9 cellular contexts compared by ENCODE assay signal in the genomic region with DNA sequence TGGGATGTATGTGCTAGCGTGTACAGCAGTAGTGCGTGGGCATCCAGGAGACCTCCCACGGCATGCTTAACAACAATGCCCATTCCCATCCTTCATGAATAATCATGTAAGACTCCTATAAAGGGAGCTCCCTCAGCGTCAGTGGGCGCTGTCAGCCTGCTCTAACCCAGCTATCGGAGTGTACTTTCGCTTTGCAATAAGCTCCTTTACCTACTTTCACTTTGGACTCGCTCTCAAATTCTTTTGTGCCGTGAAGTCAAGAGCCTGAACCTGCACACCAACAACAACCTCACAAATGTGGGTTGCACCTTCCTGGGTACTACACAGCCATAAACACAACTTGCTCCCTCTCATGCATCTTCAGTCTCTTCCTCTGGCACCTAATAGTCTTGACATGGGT.
DNase-seq lines count a peak whose midpoint lies in the region; ATAC-seq and TF ChIP-seq lines count a peak whose summit lies in the region.
"Had no signal": no experiment of that assay in that cellular context is flagged by ENCODE, and none has a peak within 500 bp of the region (broad histone marks: within the 10 kb centered on the region; RNA-seq: fewer than 3 reads in every experiment).

No MANE protein-coding gene starts in this region.

- peaks cover 13% of the 10 kb centered on the region for H3K4me1 Mint-ChIP-seq in activated T-cell treated with anti-CD3 and anti-CD28 coated beads, Interleukin-2, amount 50 U/mL, for 4 hours (ENCODE audit: low read depth)
- peaks cover 2% of the 10 kb centered on the region for H3K4me1 Mint-ChIP-seq in neural progenitor cell

- peaks cover 6% of the 10 kb centered on the region; the same call in 1 of the 2 replicates for H3K27me3 ChIP-seq in OCI-LY1 (ENCODE audit: insufficient read depth, low read length)
- H3K27me3 ChIP-seq in neural progenitor cell = no peaks in the 10 kb centered on the region
- no peaks in the 10 kb centered on the region for H3K27me3 ChIP-seq in sigmoid colon
- H3K27me3 ChIP-seq: ovary had no signal

- H3K9me3 ChIP-seq in OCI-LY1 (ENCODE audit: low read length) = no peaks in the 10 kb centered on the region
- H3K9me3 ChIP-seq in neural progenitor cell (ENCODE audit: low read depth) = no peaks in the 10 kb centered on the region
- no peaks in the 10 kb centered on the region for H3K9me3 ChIP-seq in sigmoid colon
- H3K9me3 ChIP-seq: ovary had no signal

- DNase-seq in ELR (ENCODE audit: low read depth) (peak; percentile 10), neural progenitor cell (ENCODE audit: low spot score) (no peak), sigmoid colon (no peak), NCI-H1092 treated with DMSO at 0.1 percent for 48 hours (lab: John Stamatoyannopoulos, UW) (no peak)
- peak; percentile 11 for DNase-seq in activated T-cell treated with anti-CD3 and anti-CD28 coated beads, Interleukin-2, amount 50 U/mL, for 4 hours
- DNase-seq: ovary had no signal

- H3K4me2 ChIP-seq in OCI-LY1 (ENCODE audit: low read length) (peak overlapping the region; percentile 43; the same call in 1 of the 2 replicates), neural progenitor cell (no peak overlapping the region)

- H3K79me2 ChIP-seq in OCI-LY1 (ENCODE audit: insufficient read depth, low read length) (no peaks in the 10 kb centered on the region), neural progenitor cell (ENCODE audit: low read depth) (no peaks in the 10 kb centered on the region)

- H3K36me3 ChIP-seq in OCI-LY1 (ENCODE audit: insufficient read depth, low read length) (no peaks in the 10 kb centered on the region), neural progenitor cell (no peaks in the 10 kb centered on the region), sigmoid colon (no peaks in the 10 kb centered on the region)
- H3K36me3 ChIP-seq: ovary had no signal

- H3F3A ChIP-seq in OCI-LY1 (ENCODE audit: insufficient read depth, low read length) (no peaks in the 10 kb centered on the region), neural progenitor cell (ENCODE audit: low read depth) (no peaks in the 10 kb centered on the region)

- intact Hi-C loops in sigmoid colon (cut with DNase I) = no loop called here

- H3K9ac ChIP-seq in OCI-LY1 (ENCODE audit: low read length) (no peak overlapping the region), neural progenitor cell (no peak overlapping the region)

- H4K20me1 ChIP-seq in OCI-LY1 (ENCODE audit: insufficient read depth, low read length) (no peaks in the 10 kb centered on the region), neural progenitor cell (ENCODE audit: low read depth) (no peaks in the 10 kb centered on the region)

- no peaks in the 10 kb centered on the region for H3K36me3 Mint-ChIP-seq in activated T-cell treated with anti-CD3 and anti-CD28 coated beads, Interleukin-2, amount 50 U/mL, for 4 hours (ENCODE audit: insufficient read depth)
- no peaks in the 10 kb centered on the region for H3K36me3 Mint-ChIP-seq in neural progenitor cell

- H3K27ac ChIP-seq in OCI-LY1 (ENCODE audit: low read depth, low read length, poor library complexity, severe bottlenecking) = no peak overlapping the region
- H3K27ac ChIP-seq in neural progenitor cell = no peak overlapping the region
- no peak overlapping the region for H3K27ac ChIP-seq in sigmoid colon
- H3K27ac ChIP-seq: ovary had no signal

- TF ChIP-seq CTCF in OCI-LY1 (IDR thresholded peaks at IDR 0.05; ENCODE audit: low read length) = no peak
- no peak for TF ChIP-seq CTCF in neural progenitor cell (IDR thresholded peaks at IDR 0.05)
- no peak for TF ChIP-seq CTCF in sigmoid colon (IDR thresholded peaks at IDR 0.05)

- no peaks in the 10 kb centered on the region for H3K27me3 Mint-ChIP-seq in activated T-cell treated with anti-CD3 and anti-CD28 coated beads, Interleukin-2, amount 50 U/mL, for 4 hours (ENCODE audit: low read depth)
- peaks cover 6% of the 10 kb centered on the region for H3K27me3 Mint-ChIP-seq in neural progenitor cell (ENCODE audit: insufficient read depth, low read depth)

- H3K9me2 ChIP-seq in OCI-LY1 (ENCODE audit: low read depth, low read length) = no peaks in the 10 kb centered on the region

- H3K9me3 Mint-ChIP-seq in activated T-cell treated with anti-CD3 and anti-CD28 coated beads, Interleukin-2, amount 50 U/mL, for 4 hours = no peaks in the 10 kb centered on the region
- no peaks in the 10 kb centered on the region for H3K9me3 Mint-ChIP-seq in neural progenitor cell

- no peak overlapping the region for H2AFZ ChIP-seq in OCI-LY1 (ENCODE audit: low read length)
- H2AFZ ChIP-seq in neural progenitor cell (replicated peaks) = no peak overlapping the region

- peak; percentile 70 to 73 for ATAC-seq in activated T-cell treated with anti-CD3 and anti-CD28 coated beads, Interleukin-2, amount 50 U/mL, for 4 hours
- ATAC-seq in GM21786 (IDR thresholded peaks at IDR 0.05; ENCODE audit: unreplicated experiment) = no peak
- ATAC-seq: Right ventricle myocardium inferior had no signal

- TF ChIP-seq POLR2A in sigmoid colon (IDR thresholded peaks at IDR 0.05) = no peak

- H3K4me3 Mint-ChIP-seq in activated T-cell treated with anti-CD3 and anti-CD28 coated beads, Interleukin-2, amount 50 U/mL, for 4 hours = peak overlapping the region; percentile 78
- no peak overlapping the region for H3K4me3 Mint-ChIP-seq in neural progenitor cell

- H3K4me1 ChIP-seq in OCI-LY1 (ENCODE audit: insufficient read depth, low read length, severe bottlenecking) (no peaks in the 10 kb centered on the region), neural progenitor cell (no peaks in the 10 kb centered on the region), sigmoid colon (no peaks in the 10 kb centered on the region)

- H3K27ac Mint-ChIP-seq in neural progenitor cell = peak overlapping the region; percentile 39

- no peak for TF ChIP-seq EP300 in sigmoid colon (IDR thresholded peaks at IDR 0.05)

- WGBS in sigmoid colon, 2 donors = 84 to 88% methylated on average over 9 of the region's 9 CpGs

- peak overlapping the region; percentile 21 for H3K4me3 ChIP-seq in OCI-LY1 (ENCODE audit: low read depth, low read length, poor library complexity, severe bottlenecking)
- H3K4me3 ChIP-seq in neural progenitor cell = no peak overlapping the region
- H3K4me3 ChIP-seq in sigmoid colon = no peak overlapping the region
- H3K4me3 ChIP-seq: ovary had no signal

Comparison
In these comparisons a context has a peak if more than half of its experiments do, and no peak if none do; other contexts are left out.
1. DNase-seq: peak in ELR (single experiment) and activated T-cell treated with anti-CD3 and anti-CD28 coated beads, Interleukin-2, amount 50 U/mL, for 4 hours (single experiment); none in neural progenitor cell (single experiment), sigmoid colon (single experiment) and NCI-H1092 treated with DMSO at 0.1 percent for 48 hours (single experiment).